1 cellular context compared by ENCODE assay signal in the genomic region with DNA sequence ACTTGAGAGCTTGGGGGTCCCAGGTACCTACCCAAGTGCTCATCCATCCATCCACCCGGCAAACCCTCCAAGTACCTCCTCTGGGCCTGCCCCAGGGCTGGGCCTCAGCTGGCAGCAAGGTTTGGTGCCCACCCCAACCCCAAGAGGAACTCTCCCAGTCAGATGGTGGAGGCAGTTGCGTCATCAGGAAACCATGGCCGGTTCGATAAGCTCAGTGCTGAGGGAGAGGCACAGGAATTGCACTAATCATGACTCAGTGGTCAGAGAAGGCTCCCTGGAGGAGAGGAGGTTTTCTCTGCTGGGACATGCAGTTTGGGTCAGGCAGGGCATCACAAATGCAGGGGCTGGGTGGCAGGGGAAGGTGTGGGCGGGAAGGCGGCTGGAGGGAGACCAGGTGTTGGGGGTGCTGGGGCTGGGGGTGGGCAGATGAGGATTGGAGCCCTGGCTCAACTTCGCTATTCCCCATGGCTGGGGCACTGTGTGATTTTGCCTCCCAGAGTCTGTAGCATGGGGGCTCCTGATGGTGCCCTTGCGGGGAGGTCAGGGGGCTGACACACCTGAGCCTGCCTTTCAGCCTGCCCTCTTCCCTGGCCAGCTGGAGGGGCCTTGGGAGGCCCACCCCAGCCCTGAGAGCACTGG.
TF ChIP-seq lines count a peak whose summit lies in the region.

No MANE protein-coding gene starts in this region.

TF ChIP-seq in H1, 55 proteins besides CTCF, POLR2A, EP300 and RAD21:
- no peak for TF ChIP-seq E2F6 (IDR thresholded peaks at IDR 0.05)
- TF ChIP-seq ATF3 (IDR thresholded peaks at IDR 0.05; ENCODE audit: insufficient read depth, low read depth, low read length), result peak; percentile 52; the same call in 1 of the 2 replicates
- peak; percentile 74 for TF ChIP-seq CEBPB (IDR thresholded peaks at IDR 0.05; ENCODE audit: low read depth, low read length)
